ENCODE assay signal across 15 cellular contexts in genomic region chr17:48568499-48569259, GRCh38. TPM values are rescaled to one million over a fixed set of nuclear protein-coding genes. Genes with fewer than 3 reads are reported as not detected.
DNase-seq lines count a peak whose midpoint lies in the region; ATAC-seq and TF ChIP-seq lines count a peak whose summit lies in the region.
"Had no signal": no experiment of that assay in that cellular context is flagged by ENCODE, and none has a peak within 500 bp of the region (broad histone marks: within the 10 kb centered on the region; RNA-seq: fewer than 3 reads in every experiment).

No MANE protein-coding gene starts in this region.

- peaks cover 100% of the 10 kb centered on the region for H3K27me3 ChIP-seq in left ventricle myocardium inferior (ENCODE audit: low read depth)
- H3K27me3 ChIP-seq in kidney epithelial cell (ENCODE audit: control insufficient read depth, insufficient read depth, low read length): no peaks in the 10 kb centered on the region
- peaks cover 66% of the 10 kb centered on the region for H3K27me3 ChIP-seq in upper lobe of right lung
- peaks cover 97% of the 10 kb centered on the region for H3K27me3 ChIP-seq in WERI-Rb-1 (ENCODE audit: insufficient read depth, low read depth, severe bottlenecking)

- ATAC-seq in left ventricle myocardium superior: no peak
- no peak for ATAC-seq in upper lobe of right lung

- H3K27ac Mint-ChIP-seq in nephron progenitor cell: no peak overlapping the region

- no peaks in the 10 kb centered on the region for H3K27me3 Mint-ChIP-seq in nephron progenitor cell (ENCODE audit: low read depth, poor library complexity)

- H3K9me3 ChIP-seq in left ventricle myocardium inferior (replicated peaks) (no peaks in the 10 kb centered on the region), upper lobe of right lung (no peaks in the 10 kb centered on the region), WERI-Rb-1 (ENCODE audit: severe bottlenecking) (peaks cover 2% of the 10 kb centered on the region)

- DNase-seq in left ventricle myocardium inferior (no peak), left ventricle myocardium superior (no peak), amniotic epithelial cell (ENCODE audit: low read depth) (peak; percentile 82), kidney epithelial cell (ENCODE audit: low read depth) (no peak), upper lobe of right lung (no peak), NCI-H82 (lab: John Stamatoyannopoulos, UW) (no peak), WERI-Rb-1 (no peak), nephron progenitor cell (no peak)
- DNase-seq: activated CD4-positive, alpha-beta T cell treated with anti-CD3 and anti-CD28 coated beads for 4 hours; activated naive CD4-positive, alpha-beta T cell treated with anti-CD3 and anti-CD28 coated beads, Interleukin-2, amount 50 U/mL, for 16 hours; NCI-H510A; nucleus accumbens; stimulated activated CD4-positive, alpha-beta T cell treated with anti-CD3 and anti-CD28 coated beads, Interleukin-2, amount 100 ng/mL, for 48 hours had no signal

- H3K4me1 Mint-ChIP-seq in nephron progenitor cell: peaks cover 4% of the 10 kb centered on the region

- H3K4me3 ChIP-seq in left ventricle myocardium inferior (peak overlapping the region; percentile 46), kidney epithelial cell (ENCODE audit: low read depth, low read length) (peak overlapping the region; percentile 26), upper lobe of right lung (peak overlapping the region; percentile 39), WERI-Rb-1 (ENCODE audit: low read depth, low read length) (no peak overlapping the region)

- H3K4me1 ChIP-seq in left ventricle myocardium inferior (peaks cover 26% of the 10 kb centered on the region), upper lobe of right lung (peaks cover 24% of the 10 kb centered on the region)

- H3K36me3 ChIP-seq in left ventricle myocardium inferior (no peaks in the 10 kb centered on the region), kidney epithelial cell (ENCODE audit: control insufficient read depth, insufficient read depth, low read length) (peaks cover 1% of the 10 kb centered on the region), upper lobe of right lung (no peaks in the 10 kb centered on the region), WERI-Rb-1 (no peaks in the 10 kb centered on the region)

- no peak overlapping the region for H3K4me3 Mint-ChIP-seq in nephron progenitor cell

- H3K27ac ChIP-seq in left ventricle myocardium inferior (replicated peaks) (peak overlapping the region; percentile 68), upper lobe of right lung (peak overlapping the region; percentile 11), WERI-Rb-1 (no peak overlapping the region)
- H3K27ac ChIP-seq: C4-2B, KMS-11 had no signal

- TF ChIP-seq CTCF in left ventricle myocardium inferior (IDR thresholded peaks at IDR 0.05; ENCODE audit: borderline replicate concordance): no peak
- TF ChIP-seq CTCF in kidney epithelial cell (IDR thresholded peaks at IDR 0.05; ENCODE audit: insufficient read depth, low read length, poor library complexity, severe bottlenecking): no peak
- TF ChIP-seq CTCF in upper lobe of right lung (IDR thresholded peaks at IDR 0.05): no peak
- no peak for TF ChIP-seq CTCF in WERI-Rb-1 (IDR thresholded peaks at IDR 0.05; ENCODE audit: low read depth, low read length)
- TF ChIP-seq CTCF in nephron progenitor cell (IDR thresholded peaks at IDR 0.05): no peak

- intact Hi-C loops in left ventricle myocardium inferior (cut with micrococcal nuclease): no loop called here
- intact Hi-C loops in left ventricle myocardium superior (cut with micrococcal nuclease): no loop called here
- intact Hi-C loops in upper lobe of right lung (cut with DNase I): no loop called here

- no peaks in the 10 kb centered on the region for H3K9me3 Mint-ChIP-seq in nephron progenitor cell

- peaks cover 27% of the 10 kb centered on the region for H3K36me3 Mint-ChIP-seq in nephron progenitor cell (ENCODE audit: low read depth)

RNA-seq across cellular contexts. Expression of gene HOXB4, which starts 9.5 kb away (rescaled TPM):
- total RNA-seq in left ventricle myocardium inferior (0.25 TPM), left ventricle myocardium superior (0.79 TPM), kidney epithelial cell (3.6 and 4.4 TPM in 2 replicates), upper lobe of right lung (4.9 TPM)

RNA-seq across cellular contexts. Expression of gene HOXB3, which starts 21.4 kb away (rescaled TPM):
- total RNA-seq in left ventricle myocardium inferior (0.91 TPM), left ventricle myocardium superior (2.7 TPM), kidney epithelial cell (24.0 and 31.1 TPM in 2 replicates), upper lobe of right lung (13.3 TPM)

RNA-seq across cellular contexts. Expression of gene HOXB2, which starts 23.8 kb away (rescaled TPM):
- total RNA-seq in left ventricle myocardium inferior (1.9 TPM), left ventricle myocardium superior (2.8 TPM), kidney epithelial cell (15.2 and 24.6 TPM in 2 replicates), upper lobe of right lung (11.0 TPM)

RNA-seq across cellular contexts. Expression of gene HOXB5, which starts 24.9 kb away (rescaled TPM):
- total RNA-seq in left ventricle myocardium inferior: not detected
- total RNA-seq in left ventricle myocardium superior: not detected
- total RNA-seq in kidney epithelial cell: 3.6 and 3.8 TPM in 2 replicates
- 4.4 TPM for total RNA-seq in upper lobe of right lung

RNA-seq across cellular contexts. Expression of gene HOXB6, which starts 36.1 kb away (rescaled TPM):
- total RNA-seq in left ventricle myocardium inferior: 0.66 TPM
- 0.20 TPM for total RNA-seq in left ventricle myocardium superior
- 29.8 and 30.7 TPM in 2 replicates for total RNA-seq in kidney epithelial cell
- 4.9 TPM for total RNA-seq in upper lobe of right lung
